8 cellular contexts compared by ENCODE assay signal in the genomic region with DNA sequence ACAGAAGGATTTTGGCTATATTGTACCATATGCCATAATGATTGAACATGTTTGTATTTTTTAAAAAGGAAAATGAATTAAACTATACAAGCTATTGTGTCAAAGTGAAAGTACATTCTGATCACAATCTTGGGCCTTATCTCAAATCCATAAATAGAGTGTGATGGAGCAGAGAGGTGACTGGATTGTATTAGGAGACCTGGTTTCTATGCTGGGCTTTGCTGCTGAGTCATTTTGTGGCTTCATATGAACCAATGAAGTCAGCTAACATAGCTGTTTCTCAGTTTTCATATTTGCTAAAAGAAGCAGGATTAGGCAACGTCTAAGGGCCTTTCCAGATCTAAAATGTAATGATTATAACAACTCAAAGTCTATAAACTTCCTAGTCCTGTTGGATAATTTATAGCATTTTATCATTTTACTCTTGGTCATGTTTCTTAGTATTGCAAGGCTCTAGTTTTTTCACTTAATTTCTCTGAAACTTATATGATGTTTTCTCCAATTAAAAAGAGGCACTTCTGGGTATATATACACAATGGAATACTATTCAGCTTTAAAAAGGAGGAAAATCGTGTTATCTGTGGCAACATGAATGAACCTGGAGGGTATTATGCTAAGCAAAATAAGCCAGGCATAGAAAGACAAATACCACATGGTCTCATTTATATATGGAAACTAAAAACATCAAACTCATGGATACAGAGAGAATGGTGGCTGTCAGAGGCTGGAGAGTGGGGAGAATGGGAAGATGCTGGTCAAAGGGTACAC.
DNase-seq lines count a peak whose midpoint lies in the region; ATAC-seq lines count a peak whose summit lies in the region.

No MANE protein-coding gene starts in this region.

- no peaks in the 10 kb centered on the region for H3K9me3 ChIP-seq in Karpas-422 (ENCODE audit: low read length)

- H3K4me2 ChIP-seq in Karpas-422 (ENCODE audit: low read depth, low read length, poor library complexity, severe bottlenecking), result no peak overlapping the region

- H3K4me1 ChIP-seq in ACC112 (ENCODE audit: control insufficient read depth, insufficient read depth, low read length, unreplicated experiment) (peaks cover 27% of the 10 kb centered on the region), Karpas-422 (ENCODE audit: low read length) (no peaks in the 10 kb centered on the region)

- no peaks in the 10 kb centered on the region for H3K36me3 Mint-ChIP-seq in activated T-cell treated with anti-CD3 and anti-CD28 coated beads, Interleukin-2, amount 50 U/mL, for 24 hours (ENCODE audit: low read depth)

- H2AFZ ChIP-seq in ACC112 (ENCODE audit: low read length, unreplicated experiment) (peak overlapping the region; percentile 55), Karpas-422 (ENCODE audit: low read length) (no peak overlapping the region)

- H3K27me3 ChIP-seq in ACC112 (ENCODE audit: insufficient read depth, low read length) (no peaks in the 10 kb centered on the region), Karpas-422 (ENCODE audit: low read length) (no peaks in the 10 kb centered on the region)

- H3K27ac ChIP-seq in ACC112 (ENCODE audit: low read depth, low read length) (peak overlapping the region; percentile 95), epithelial cell of prostate (peak overlapping the region; percentile 16), Karpas-422 (ENCODE audit: low read length) (no peak overlapping the region)

- DNase-seq in epithelial cell of prostate (ENCODE audit: low read depth, low spot score) (peak; percentile 72), stromal cell of bone marrow (ENCODE audit: low read depth) (peak; percentile 74), Karpas-422 (no peak)
- DNase-seq in activated T-cell treated with anti-CD3 and anti-CD28 coated beads, Interleukin-2, amount 50 U/mL, for 24 hours, result no peak
- no peak for DNase-seq in activated T-cell treated with anti-CD3 and anti-CD28 coated beads, Interleukin-2, amount 50 U/mL, for 48 hours

- no peaks in the 10 kb centered on the region for H4K20me1 ChIP-seq in Karpas-422 (ENCODE audit: insufficient read depth, low read depth, low read length)

- peak overlapping the region; percentile 25 for H3K4me3 ChIP-seq in ACC112 (ENCODE audit: low read depth, low read length)
- H3K4me3 ChIP-seq in Karpas-422 (ENCODE audit: low read length), result no peak overlapping the region

- no peaks in the 10 kb centered on the region for H3K36me3 ChIP-seq in ACC112 (ENCODE audit: insufficient read depth, low read length)
- H3K36me3 ChIP-seq in Karpas-422 (ENCODE audit: insufficient read depth, low read length), result no peaks in the 10 kb centered on the region

- ATAC-seq in GM21360 (IDR thresholded peaks at IDR 0.05; ENCODE audit: unreplicated experiment), result peak; percentile 93
- ATAC-seq in HG03575 (IDR thresholded peaks at IDR 0.05; ENCODE audit: extremely low read depth, insufficient number of reproducible peaks, low FRiP score, unreplicated experiment), result peak; percentile 84

- H3K4me3 Mint-ChIP-seq in activated T-cell treated with anti-CD3 and anti-CD28 coated beads, Interleukin-2, amount 50 U/mL, for 24 hours, result no peak overlapping the region

- H3K9ac ChIP-seq in Karpas-422 (ENCODE audit: low read length), result no peak overlapping the region

- H3K9me3 Mint-ChIP-seq in activated T-cell treated with anti-CD3 and anti-CD28 coated beads, Interleukin-2, amount 50 U/mL, for 24 hours, result no peaks in the 10 kb centered on the region

- H3K27ac Mint-ChIP-seq in activated T-cell treated with anti-CD3 and anti-CD28 coated beads, Interleukin-2, amount 50 U/mL, for 24 hours, result no peak overlapping the region

- H3K79me2 ChIP-seq in ACC112 (ENCODE audit: control insufficient read depth, insufficient read depth, low read length, unreplicated experiment) (no peaks in the 10 kb centered on the region), Karpas-422 (ENCODE audit: low read length) (no peaks in the 10 kb centered on the region)

- no peaks in the 10 kb centered on the region for H3K9me2 ChIP-seq in Karpas-422 (replicated peaks; ENCODE audit: insufficient read depth, low read length)

- peaks cover 6% of the 10 kb centered on the region for H3K4me1 Mint-ChIP-seq in activated T-cell treated with anti-CD3 and anti-CD28 coated beads, Interleukin-2, amount 50 U/mL, for 24 hours (ENCODE audit: low read depth)

- peaks cover 15% of the 10 kb centered on the region for H3K27me3 Mint-ChIP-seq in activated T-cell treated with anti-CD3 and anti-CD28 coated beads, Interleukin-2, amount 50 U/mL, for 24 hours

Comparison
In these comparisons a context has a peak if more than half of its experiments do, and no peak if none do; other contexts are left out.
1. DNase-seq: peak in epithelial cell of prostate (single experiment) and stromal cell of bone marrow (single experiment); none in Karpas-422 (single experiment), activated T-cell treated with anti-CD3 and anti-CD28 coated beads, Interleukin-2, amount 50 U/mL, for 24 hours (single experiment) and activated T-cell treated with anti-CD3 and anti-CD28 coated beads, Interleukin-2, amount 50 U/mL, for 48 hours (0 of 2).